Comparison of ENCODE assay signal across 8 cellular contexts in the genomic region with DNA sequence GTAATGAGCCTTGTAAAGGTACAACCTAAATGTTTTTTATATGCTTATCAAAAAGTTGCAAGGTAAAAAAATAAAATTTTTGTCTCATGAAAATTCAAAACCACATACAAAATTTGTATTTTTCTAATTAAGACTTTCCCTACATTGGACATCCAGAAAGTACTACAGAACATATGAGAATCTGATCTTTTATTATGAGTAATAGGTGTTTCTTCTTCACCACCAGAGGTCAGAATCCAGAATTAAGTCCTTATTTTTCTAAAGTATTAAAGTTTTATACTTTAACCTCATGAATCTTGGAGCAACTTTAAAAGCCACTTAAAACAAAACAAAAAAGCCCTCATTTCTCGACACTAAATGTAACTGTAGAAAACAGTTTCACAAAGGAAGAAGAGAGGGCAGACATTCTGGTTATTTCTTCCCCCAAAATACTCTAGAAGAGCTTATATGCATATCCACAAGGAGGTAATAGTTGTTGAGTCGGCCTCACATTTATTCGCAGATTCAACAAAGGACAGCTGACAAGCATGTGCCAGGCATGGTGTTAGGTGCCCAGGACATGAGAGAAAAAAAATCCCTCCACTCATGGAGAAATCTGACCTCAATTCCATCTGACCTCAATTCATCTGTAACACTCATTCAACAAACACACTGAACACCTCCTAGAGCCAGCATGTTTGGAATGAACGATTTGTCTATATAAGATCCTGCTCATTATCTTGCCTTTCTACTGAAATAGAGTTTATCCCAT.
A peak's percentile ranks its signal among the peaks of the same experiment; 100 is the strongest.
DNase-seq lines count a peak whose midpoint lies in the region; ATAC-seq, FAIRE-seq and TF ChIP-seq lines count a peak whose summit lies in the region.

No MANE protein-coding gene starts in this region.

- no peaks in the 10 kb centered on the region for H3K27me3 ChIP-seq in right lobe of liver

- TF ChIP-seq CTCF in D721Med (IDR thresholded peaks at IDR 0.05; ENCODE audit: insufficient read depth, missing control alignments): peak; percentile 8
- TF ChIP-seq CTCF in right lobe of liver (IDR thresholded peaks at IDR 0.05): peak in 3 of 4 donors; percentile 18 to 30 (median 28)

- H3K4me3 ChIP-seq in right lobe of liver: no peak overlapping the region

- H3K4me3 Mint-ChIP-seq in T-helper 2 cell treated with Interferon-gamma antibody and Interleukin-4, amounts not matched to agents 5 μg/mL and 100 μg/mL, for 36 hours: peak overlapping the region; percentile 69

- no peaks in the 10 kb centered on the region for H3K36me3 ChIP-seq in right lobe of liver

- no peak for DNase-seq in D721Med (ENCODE audit: insufficient read length, low spot score)
- peak; percentile 13 for DNase-seq in T-helper 2 cell treated with Interferon-gamma antibody and Interleukin-4, amounts not matched to agents 5 μg/mL and 100 μg/mL, for 36 hours (ENCODE audit: low spot score)
- no peak for DNase-seq in right lobe of liver
- DNase-seq in pons (ENCODE audit: low spot score): no peak
- no peak for DNase-seq in amygdala (lab: John Stamatoyannopoulos, UW)
- DNase-seq in NCI-H524 treated with DMSO at 0.1 percent for 48 hours (lab: John Stamatoyannopoulos, UW): no peak

- no peaks in the 10 kb centered on the region for H3K9me3 Mint-ChIP-seq in T-helper 2 cell treated with Interferon-gamma antibody and Interleukin-4, amounts not matched to agents 5 μg/mL and 100 μg/mL, for 36 hours

- peaks cover 0 to 3% (median 0%) of the 10 kb centered on the region in 4 donors for H3K4me1 ChIP-seq in right lobe of liver

- peak; percentile 54 for ATAC-seq in GM21723 (IDR thresholded peaks at IDR 0.05; ENCODE audit: unreplicated experiment)
- no peak for ATAC-seq in right lobe of liver
- no peak for ATAC-seq in HG03159 (IDR thresholded peaks at IDR 0.05; ENCODE audit: unreplicated experiment)

- H3K36me3 Mint-ChIP-seq in T-helper 2 cell treated with Interferon-gamma antibody and Interleukin-4, amounts not matched to agents 5 μg/mL and 100 μg/mL, for 36 hours (ENCODE audit: low read depth): peaks cover 10% of the 10 kb centered on the region

- H3K27ac Mint-ChIP-seq in T-helper 2 cell treated with Interferon-gamma antibody and Interleukin-4, amounts not matched to agents 5 μg/mL and 100 μg/mL, for 36 hours: peak overlapping the region; percentile 77

- no peaks in the 10 kb centered on the region for H3K9me3 ChIP-seq in right lobe of liver

- no peak for FAIRE-seq in D721Med (lab: Jason Lieb, UNC)

- no peak for TF ChIP-seq POLR2A in right lobe of liver (IDR thresholded peaks at IDR 0.05)

- intact Hi-C loops in right lobe of liver (cut with DNase I): no loop called here

- H3K4me1 Mint-ChIP-seq in T-helper 2 cell treated with Interferon-gamma antibody and Interleukin-4, amounts not matched to agents 5 μg/mL and 100 μg/mL, for 36 hours (ENCODE audit: low read depth): peaks cover 64% of the 10 kb centered on the region

- no peak overlapping the region for H3K27ac ChIP-seq in right lobe of liver

- no peaks in the 10 kb centered on the region for H3K27me3 Mint-ChIP-seq in T-helper 2 cell treated with Interferon-gamma antibody and Interleukin-4, amounts not matched to agents 5 μg/mL and 100 μg/mL, for 36 hours (ENCODE audit: low read depth)

- 48% methylated on average over 4 of the region's 4 CpGs for WGBS in right lobe of liver (ENCODE audit: insufficient coverage, low coverage, low lambda C conversion rate, missing lambda C conversion rate)
